Comparison of ENCODE assay signal across 21 cellular contexts in genomic region chr22:35567794-35568193, GRCh38. TPM values are rescaled to one million over a fixed set of nuclear protein-coding genes. Genes with fewer than 3 reads are reported as not detected.
A peak's percentile ranks its signal among the peaks of the same experiment; 100 is the strongest.
DNase-seq lines count a peak whose midpoint lies in the region; ATAC-seq and TF ChIP-seq lines count a peak whose summit lies in the region.
"Had no signal": no experiment of that assay in that cellular context is flagged by ENCODE, and none has a peak within 500 bp of the region (broad histone marks: within the 10 kb centered on the region; RNA-seq: fewer than 3 reads in every experiment).

No MANE protein-coding gene starts in this region.

- no peaks in the 10 kb centered on the region for H3K9me3 ChIP-seq in BE2C
- H3K9me3 ChIP-seq: MG63, SJSA1, vagina had no signal

- DNase-seq in DMS 273 (lab: John Stamatoyannopoulos, UW; ENCODE audit: unreplicated experiment) (peak; percentile 36), DMS 273 treated with DMSO at 0.1 percent for 48 hours (lab: John Stamatoyannopoulos, UW) (no peak), BE2C (peak; percentile 46), NCI-H69 (lab: John Stamatoyannopoulos, UW) (peak; percentile 83), DMS53 (lab: John Stamatoyannopoulos, UW) (no peak)
- no peak for DNase-seq in activated CD4-positive, alpha-beta T cell treated with anti-CD3 and anti-CD28 coated beads, Interleukin-2, amount 50 U/mL, for 1 hour
- DNase-seq: activated B cell treated with CpG ODN at 0.5 μM for 24 hours; activated naive CD4-positive, alpha-beta T cell treated with anti-CD3 and anti-CD28 coated beads for 36 hours; CD4-positive, CD25-positive, alpha-beta regulatory T cell; effector CD8-positive, alpha-beta T cell; KG1; mammary epithelial cell; MG63; NCI-H1694 treated with DMSO at 0.1 percent for 48 hours; NCI-H446 treated with DMSO at 0.1 percent for 48 hours had no signal

- H3K36me3 Mint-ChIP-seq in nephron (ENCODE audit: low read depth) = no peaks in the 10 kb centered on the region
- H3K36me3 Mint-ChIP-seq: CD4-positive, CD25-positive, alpha-beta regulatory T cell had no signal

- H3K4me1 Mint-ChIP-seq in nephron = peaks cover 21% of the 10 kb centered on the region
- H3K4me1 Mint-ChIP-seq: CD4-positive, CD25-positive, alpha-beta regulatory T cell had no signal

- no peak overlapping the region for H3K4me3 Mint-ChIP-seq in nephron
- H3K4me3 Mint-ChIP-seq: activated B cell treated with CpG ODN at 0.5 μM for 24 hours; activated naive CD4-positive, alpha-beta T cell treated with anti-CD3 and anti-CD28 coated beads for 36 hours; CD4-positive, CD25-positive, alpha-beta regulatory T cell; stimulated activated naive CD8-positive, alpha-beta T cell treated with anti-CD3 and anti-CD28 coated beads, Interleukin-15, Interleukin-2, amounts not matched to agents 100 ng/mL and 50 ng/mL, for 24 hours had no signal

- ATAC-seq in GM19023 (IDR thresholded peaks at IDR 0.05; ENCODE audit: unreplicated experiment) = no peak
- ATAC-seq: GM12878 had no signal

- TF ChIP-seq CTCF in BE2C (IDR thresholded peaks at IDR 0.05; ENCODE audit: low read depth, low read length) (no peak), nephron (IDR thresholded peaks at IDR 0.05; ENCODE audit: unreplicated experiment in 3 of 3) (no peak)

- H3K27me3 Mint-ChIP-seq in nephron (ENCODE audit: low read depth) = peaks cover 13% of the 10 kb centered on the region

- peak overlapping the region; percentile 19; the same call in 1 of the 2 replicates for H3K4me3 ChIP-seq in BE2C (ENCODE audit: low read depth, low read length)
- H3K4me3 ChIP-seq: GM12878, MG63, SJSA1, vagina had no signal

- peak overlapping the region; percentile 19 to 62 (median 57) for H3K27ac Mint-ChIP-seq in nephron
- H3K27ac Mint-ChIP-seq: activated B cell treated with CpG ODN at 0.5 μM for 24 hours; activated naive CD4-positive, alpha-beta T cell treated with anti-CD3 and anti-CD28 coated beads for 36 hours; CD4-positive, CD25-positive, alpha-beta regulatory T cell; stimulated activated naive CD8-positive, alpha-beta T cell treated with anti-CD3 and anti-CD28 coated beads, Interleukin-15, Interleukin-2, amounts not matched to agents 100 ng/mL and 50 ng/mL, for 24 hours had no signal

- H3K4me1 ChIP-seq in BE2C = no peaks in the 10 kb centered on the region; the same call in none of the 2 replicates

- H3K36me3 ChIP-seq in BE2C = no peaks in the 10 kb centered on the region
- H3K36me3 ChIP-seq: MG63, SJSA1, vagina had no signal

- H3K9me3 Mint-ChIP-seq in nephron = no peaks in the 10 kb centered on the region
- H3K9me3 Mint-ChIP-seq: activated B cell treated with CpG ODN at 0.5 μM for 24 hours; activated naive CD4-positive, alpha-beta T cell treated with anti-CD3 and anti-CD28 coated beads for 36 hours; stimulated activated naive CD8-positive, alpha-beta T cell treated with anti-CD3 and anti-CD28 coated beads, Interleukin-15, Interleukin-2, amounts not matched to agents 100 ng/mL and 50 ng/mL, for 24 hours had no signal

- no peaks in the 10 kb centered on the region for H3K27me3 ChIP-seq in BE2C
- H3K27me3 ChIP-seq: MG63, SJSA1, vagina had no signal

RNA-seq across cellular contexts. Expression of gene RASD2, which starts 27.2 kb away (rescaled TPM):
- polyA plus RNA-seq in BE2C (2012; ENCODE audit: insufficient read depth, insufficient read length, low read depth) = not detected

RNA-seq across cellular contexts. Expression of gene MB, which starts 49.3 kb away (rescaled TPM):
- polyA plus RNA-seq in BE2C (2012; ENCODE audit: insufficient read depth, insufficient read length, low read depth) = not detected
- polyA plus RNA-seq: CD4-positive, CD25-positive, alpha-beta regulatory T cell; mammary epithelial cell had no signal

Comparison
In these comparisons a context has a peak if more than half of its experiments do, and no peak if none do; other contexts are left out.
1. DNase-seq: peak in DMS 273 (single experiment), BE2C (single experiment) and NCI-H69 (single experiment); none in DMS 273 treated with DMSO at 0.1 percent for 48 hours (single experiment), activated CD4-positive, alpha-beta T cell treated with anti-CD3 and anti-CD28 coated beads, Interleukin-2, amount 50 U/mL, for 1 hour (single experiment) and DMS53 (single experiment).